ENCODE assay signal across 18 cellular contexts in the genomic region with DNA sequence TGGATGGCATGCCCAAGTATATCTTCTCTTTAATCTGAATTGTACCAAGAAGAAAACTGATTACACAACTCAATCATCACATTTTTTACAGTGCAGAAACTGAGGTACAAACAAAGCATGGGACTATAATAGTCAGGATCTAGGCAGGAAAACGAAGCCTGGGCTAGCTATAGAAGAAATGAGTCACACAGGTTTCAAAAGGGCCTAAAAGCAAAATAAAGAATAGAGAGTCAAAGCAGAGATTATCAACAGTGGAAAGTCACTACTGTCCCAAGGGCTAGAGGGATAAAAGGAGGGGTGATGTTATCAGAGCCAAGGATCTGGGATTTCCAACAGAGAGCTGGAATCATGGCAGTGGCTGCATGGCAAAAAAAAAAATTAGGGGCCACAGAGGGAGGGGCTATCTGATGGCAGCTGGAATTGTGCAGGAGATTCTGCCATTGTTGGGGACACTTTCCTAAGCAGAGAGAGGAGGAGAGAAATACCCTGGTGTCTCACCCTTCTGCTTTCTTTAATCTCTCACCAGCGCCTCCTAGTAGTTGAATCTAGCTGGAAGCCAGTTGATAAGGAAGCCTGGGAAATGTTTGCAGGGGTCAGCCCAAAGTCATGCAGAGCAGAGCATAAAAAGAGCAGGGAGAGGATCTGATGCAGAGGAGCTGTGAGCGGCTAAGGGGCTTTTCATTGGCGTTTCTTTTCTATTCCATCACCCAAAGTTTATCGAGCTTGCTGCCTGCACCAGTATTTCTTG.
A peak's percentile ranks its signal among the peaks of the same experiment; 100 is the strongest.
DNase-seq lines count a peak whose midpoint lies in the region; ATAC-seq and TF ChIP-seq lines count a peak whose summit lies in the region.
"Had no signal": no experiment of that assay in that cellular context is flagged by ENCODE, and none has a peak within 500 bp of the region (broad histone marks: within the 10 kb centered on the region; RNA-seq: fewer than 3 reads in every experiment).

No MANE protein-coding gene starts in this region.

- no peak overlapping the region for H3K27ac ChIP-seq in breast epithelium
- H3K27ac ChIP-seq in tibial artery: no peak overlapping the region
- H3K27ac ChIP-seq: 22Rv1, BLaER1, HL-60 had no signal

- H3K4me3 ChIP-seq in breast epithelium (no peak overlapping the region), choroid plexus epithelial cell (ENCODE audit: low read depth, low read length) (no peak overlapping the region), tibial artery (no peak overlapping the region)
- H3K4me3 ChIP-seq: BLaER1, K562 had no signal

- no peak for ATAC-seq in HG03520 (IDR thresholded peaks at IDR 0.05; ENCODE audit: unreplicated experiment)
- ATAC-seq: K562 had no signal

- H3K27me3 ChIP-seq in breast epithelium: no peaks in the 10 kb centered on the region
- no peaks in the 10 kb centered on the region for H3K27me3 ChIP-seq in tibial artery
- H3K27me3 ChIP-seq: BLaER1 had no signal

- BruUV-seq in MCF 10A (replicated peaks; lab: Mats Ljungman, UMichigan): no TSS peak

- H3K27me3 Mint-ChIP-seq in MCF 10A (ENCODE audit: insufficient read depth, unreplicated experiment): no peaks in the 10 kb centered on the region
- H3K27me3 Mint-ChIP-seq: CD8-positive, alpha-beta memory T cell had no signal

- H3K4me3 Mint-ChIP-seq in MCF 10A (ENCODE audit: unreplicated experiment): no peak overlapping the region
- H3K4me3 Mint-ChIP-seq: CD8-positive, alpha-beta memory T cell had no signal

- H3K9me3 ChIP-seq in breast epithelium (no peaks in the 10 kb centered on the region), tibial artery (no peaks in the 10 kb centered on the region)

- no peak for TF ChIP-seq POLR2A in breast epithelium (IDR thresholded peaks at IDR 0.05)

- DNase-seq in MCF 10A (ENCODE audit: unreplicated experiment) (peak; percentile 11), breast epithelium (ENCODE audit: low spot score in 2 of 2) (no peak), M059J (ENCODE audit: low read depth) (peak; percentile 24), choroid plexus epithelial cell (ENCODE audit: low read depth) (peak; percentile 23), iPS-NIHi7 (ENCODE audit: extremely low spot score) (peak; percentile 48), SW480 (ENCODE audit: low spot score) (no peak), tibial artery (no peak)
- DNase-seq: CD8-positive, alpha-beta memory T cell; NCI-H1048; NCI-H146; NCI-H2081 treated with DMSO at 0.1 percent for 48 hours; NCI-H2227 treated with DMSO at 0.1 percent for 48 hours; NCI-H526 treated with DMSO at 0.1 percent for 48 hours had no signal

- POLR2A ChIA-PET in MCF 10A (lab: Yijun Ruan, JAX): interaction anchor here (0.7 kb wide), 1 partner anchor 1476 kb away, joined by 5 read pairs; no protein-coding TSS in a partner anchor

- H3K36me3 ChIP-seq in breast epithelium (no peaks in the 10 kb centered on the region), tibial artery (no peaks in the 10 kb centered on the region)
- H3K36me3 ChIP-seq: BLaER1 had no signal

- no peaks in the 10 kb centered on the region for H3K4me1 ChIP-seq in breast epithelium
- H3K4me1 ChIP-seq in tibial artery: no peaks in the 10 kb centered on the region

- H3K27ac Mint-ChIP-seq in MCF 10A (ENCODE audit: low read depth, unreplicated experiment): no peak overlapping the region
- H3K27ac Mint-ChIP-seq: CD8-positive, alpha-beta memory T cell had no signal

- no peaks in the 10 kb centered on the region for H3K9me3 Mint-ChIP-seq in MCF 10A (ENCODE audit: unreplicated experiment)

- H3K4me1 Mint-ChIP-seq in MCF 10A (ENCODE audit: insufficient read depth, unreplicated experiment): peaks cover 8% of the 10 kb centered on the region
- H3K4me1 Mint-ChIP-seq: CD8-positive, alpha-beta memory T cell had no signal

- CTCF ChIA-PET in MCF 10A (lab: Yijun Ruan, JAX): no interaction called here

- no peaks in the 10 kb centered on the region for H3K36me3 Mint-ChIP-seq in MCF 10A (ENCODE audit: insufficient read depth, unreplicated experiment)
- H3K36me3 Mint-ChIP-seq: CD8-positive, alpha-beta memory T cell had no signal

- intact Hi-C loops in MCF 10A (cut with micrococcal nuclease) (no loop called here), breast epithelium (cut with DNase I; ENCODE audit: low total_unique reads) (no loop called here), tibial artery (cut with DNase I; ENCODE audit: low total_unique reads) (no loop called here)

- TF ChIP-seq CTCF in MCF 10A (IDR thresholded peaks at IDR 0.05; ENCODE audit: unreplicated experiment) (no peak), breast epithelium (IDR thresholded peaks at IDR 0.05) (no peak), choroid plexus epithelial cell (conservative IDR thresholded peaks at IDR 0.05; ENCODE audit: low read depth, low read length) (no peak), tibial artery (IDR thresholded peaks at IDR 0.05) (no peak)

Comparison
In these comparisons a context has a peak if more than half of its experiments do, and no peak if none do; other contexts are left out.
1. DNase-seq: peak in MCF 10A (single experiment), M059J (single experiment), choroid plexus epithelial cell (single experiment) and iPS-NIHi7 (single experiment); none in breast epithelium (0 of 2), SW480 (single experiment) and tibial artery (0 of 2).